Comparison of ENCODE assay signal across 10 cellular contexts in the genomic region with DNA sequence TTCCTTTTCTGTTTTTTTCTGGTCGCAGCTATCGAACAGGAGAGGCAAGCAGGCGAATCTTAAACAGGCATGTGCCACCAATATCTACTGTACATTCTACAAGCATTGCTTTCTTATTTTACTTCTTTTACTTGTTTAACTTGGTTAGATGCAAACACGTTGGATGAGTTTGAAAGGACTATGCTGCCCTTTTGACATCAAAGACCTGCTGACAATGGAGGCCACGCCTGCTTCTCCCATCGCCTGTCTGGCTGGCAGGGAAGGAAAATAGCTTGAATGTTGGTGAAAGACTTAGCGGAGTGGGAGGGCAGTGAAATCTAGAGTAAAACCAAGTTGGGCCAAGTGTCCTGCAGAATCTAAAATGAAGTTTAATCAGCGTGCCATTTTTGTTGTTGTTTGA. TPM values are rescaled to one million over a fixed set of nuclear protein-coding genes. Genes with fewer than 3 reads are reported as not detected.
DNase-seq lines count a peak whose midpoint lies in the region; FAIRE-seq and TF ChIP-seq lines count a peak whose summit lies in the region.
"Had no signal": no experiment of that assay in that cellular context is flagged by ENCODE, and none has a peak within 500 bp of the region (broad histone marks: within the 10 kb centered on the region; RNA-seq: fewer than 3 reads in every experiment).

No MANE protein-coding gene starts in this region.

- H3K9me3 ChIP-seq in endothelial cell of umbilical vein (replicated peaks; ENCODE audit: control insufficient read depth, insufficient read depth, low read length) = no peaks in the 10 kb centered on the region
- no peaks in the 10 kb centered on the region for H3K9me3 ChIP-seq in H9 (ENCODE audit: control insufficient read depth, low read depth, low read length)

- FAIRE-seq in endothelial cell of umbilical vein (lab: Jason Lieb, UNC) = peak; percentile 76

- no peaks in the 10 kb centered on the region for H3K27me3 Mint-ChIP-seq in H9 (ENCODE audit: low read depth)

- H3K27me3 ChIP-seq in endothelial cell of umbilical vein (ENCODE audit: control insufficient read depth in 2 of 2, insufficient read depth in 2 of 2, low read length in 2 of 2) (no peaks in the 10 kb centered on the region), H9 (ENCODE audit: insufficient read depth, low read length) (no peaks in the 10 kb centered on the region)

- peak overlapping the region in 2 of 3 experiments; percentile 16 to 80 for H3K4me3 ChIP-seq in endothelial cell of umbilical vein (replicated peaks in 1 of 3; ENCODE audit: insufficient read depth in 1 of 3, low read depth in 1 of 3, low read length in 3 of 3)
- peak overlapping the region in 5 of 7 experiments; percentile 38 to 46 (median 44) for H3K4me3 ChIP-seq in skin epidermis

- H3K18ac ChIP-seq in H9 (ENCODE audit: insufficient read length, low read depth, low read length) = no peak overlapping the region

- no peaks in the 10 kb centered on the region for H3K9me1 ChIP-seq in endothelial cell of umbilical vein (replicated peaks; ENCODE audit: control insufficient read depth, extremely low read depth, insufficient read depth, low read length)

- peak overlapping the region; percentile 96 for H3K9ac ChIP-seq in endothelial cell of umbilical vein (replicated peaks; ENCODE audit: extremely low read depth, insufficient read depth, low read length)
- no peak overlapping the region for H3K9ac ChIP-seq in H9 (ENCODE audit: extremely low read depth, insufficient read length, low read length)

- H3T11ph ChIP-seq in H9 (ENCODE audit: low read length) = no peak overlapping the region

- POLR2A ChIA-PET in endothelial cell of umbilical vein (lab: Charles Lee) (no interaction called here), GM10248 (lab: Yijun Ruan, JAX) (no interaction called here)

- no peak overlapping the region for H2BK12ac ChIP-seq in H9 (ENCODE audit: insufficient read length, low read depth, low read length)

- no peak overlapping the region for H4K91ac ChIP-seq in H9 (ENCODE audit: insufficient read length, low read depth, low read length)

- no peaks in the 10 kb centered on the region for H3K36me3 Mint-ChIP-seq in H9 (ENCODE audit: insufficient read depth in 1 of 3, low read depth in 3 of 3)

- intact Hi-C loops in endothelial cell of umbilical vein (cut with micrococcal nuclease) = loop anchor here (10.0 kb wide), 1 partner anchor 800 kb away; a partner anchor contains a TSS

- H3K14ac ChIP-seq in H9 (ENCODE audit: insufficient read depth, low read length) = no peak overlapping the region

- DNase-seq in NCI-H2196 (lab: John Stamatoyannopoulos, UW; ENCODE audit: unreplicated experiment) (peak; percentile 33), NCI-H2196 treated with DMSO at 0.1 percent for 48 hours (lab: John Stamatoyannopoulos, UW; ENCODE audit: unreplicated experiment) (no peak), NCI-H526 (lab: John Stamatoyannopoulos, UW) (peak; percentile 0 to 20), endothelial cell of umbilical vein (ENCODE audit: low read depth, low spot score) (peak; percentile 21), GM19238 (ENCODE audit: insufficient read length, low spot score) (no peak), H9 (no peak), GM10248 (ENCODE audit: extremely low spot score) (no peak)
- DNase-seq: NCI-H2081, nephron progenitor cell had no signal

- no peak for TF ChIP-seq POLR2A in endothelial cell of umbilical vein (IDR thresholded peaks at IDR 0.05; ENCODE audit: low read depth, low read length)

- H3K4ac ChIP-seq in H9 (ENCODE audit: low read depth, low read length) = no peak overlapping the region

- H4K20me1 ChIP-seq in endothelial cell of umbilical vein (replicated peaks; ENCODE audit: control insufficient read depth, extremely low read depth, insufficient read depth, low read length) (no peaks in the 10 kb centered on the region), H9 (ENCODE audit: control insufficient read depth, insufficient read depth, insufficient read length) (no peaks in the 10 kb centered on the region)

- H3K27ac Mint-ChIP-seq in H9 = no peak overlapping the region
- H3K27ac Mint-ChIP-seq: nephron progenitor cell had no signal

- H3K36me3 ChIP-seq in endothelial cell of umbilical vein (ENCODE audit: control insufficient read depth in 2 of 2, extremely low read depth in 1 of 2, insufficient read depth in 2 of 2, low read length in 2 of 2) = no peaks in the 10 kb centered on the region

- no peak overlapping the region for H3K23ac ChIP-seq in H9 (ENCODE audit: insufficient read length, low read depth, low read length)

- H4K8ac ChIP-seq in H9 (replicated peaks; ENCODE audit: insufficient read length, low read depth, low read length) = no peak overlapping the region

- no TSS peak for BruUV-seq in endothelial cell of umbilical vein (replicated peaks; lab: Mats Ljungman, UMichigan)

- no peak overlapping the region for H2BK15ac ChIP-seq in H9 (ENCODE audit: low read depth, low read length)

- CTCF ChIA-PET in endothelial cell of umbilical vein (lab: Charles Lee) (no interaction called here), GM10248 (lab: Yijun Ruan, JAX) (no interaction called here)

- H3K23me2 ChIP-seq in H9 (ENCODE audit: insufficient read length, low read depth, low read length, poor library complexity, severe bottlenecking) = no peaks in the 10 kb centered on the region

- H2BK5ac ChIP-seq in H9 (ENCODE audit: insufficient read length, low read length) = no peak overlapping the region

- dilution Hi-C loops in endothelial cell of umbilical vein (cut with MboI; ENCODE audit: extremely low pct_ligation_motif_present, low sequenced_read_pairs) = no loop called here

- H2BK20ac ChIP-seq in H9 (ENCODE audit: low read depth, low read length, poor library complexity, severe bottlenecking) = no peak overlapping the region

- no CpG with 5 or more reads among the region's 8 CpGs for WGBS in H9 (ENCODE audit: extremely low coverage, insufficient read length, low lambda C conversion rate)

- H3K4me1 ChIP-seq in endothelial cell of umbilical vein (ENCODE audit: control insufficient read depth, extremely low read depth, insufficient read depth, low read length) = peaks cover 7% of the 10 kb centered on the region
- H3K4me1 ChIP-seq in H9 (ENCODE audit: insufficient read depth, low read length) = no peaks in the 10 kb centered on the region

- H3K56ac ChIP-seq in H9 (ENCODE audit: insufficient read length, low read depth, low read length) = no peak overlapping the region

- H3K79me1 ChIP-seq in H9 (ENCODE audit: insufficient read depth, low read depth, low read length, poor library complexity, severe bottlenecking) = no peaks in the 10 kb centered on the region

- H2BK120ac ChIP-seq in H9 (ENCODE audit: low read depth, low read length, poor library complexity, severe bottlenecking) = no peak overlapping the region

- H3K4me2 ChIP-seq in endothelial cell of umbilical vein (ENCODE audit: insufficient read depth, low read length) = peak overlapping the region; percentile 90
- no peak overlapping the region for H3K4me2 ChIP-seq in H9 (ENCODE audit: insufficient read depth, insufficient read length, low read length)

- H2AK5ac ChIP-seq in H9 (ENCODE audit: insufficient read length, low read length) = no peak overlapping the region

- TF ChIP-seq CTCF in endothelial cell of umbilical vein (IDR thresholded peaks at IDR 0.05; ENCODE audit: extremely low read depth in 1 of 2, insufficient read depth in 1 of 2, low read depth in 1 of 2, low read length in 2 of 2) = no peak
- TF ChIP-seq CTCF in H9 (conservative IDR thresholded peaks at IDR 0.05) = no peak
- TF ChIP-seq CTCF in GM10248 (IDR thresholded peaks at IDR 0.05; ENCODE audit: control extremely low read depth, extremely low read depth, low read depth, missing control alignments) = no peak

- no peak overlapping the region for H3K27ac ChIP-seq in endothelial cell of umbilical vein (ENCODE audit: insufficient read depth, low read depth, low read length)
- no peak overlapping the region for H3K27ac ChIP-seq in skin epidermis
- no peak overlapping the region for H3K27ac ChIP-seq in H9 (ENCODE audit: insufficient read length, low read depth, low read length)

- H3K4me1 Mint-ChIP-seq in H9 = no peaks in the 10 kb centered on the region
- H3K4me1 Mint-ChIP-seq: nephron progenitor cell had no signal

- H4K5ac ChIP-seq in H9 (ENCODE audit: insufficient read length, low read depth, low read length) = no peak overlapping the region

- H2AFZ ChIP-seq in endothelial cell of umbilical vein (ENCODE audit: low read depth, low read length) (peak overlapping the region; percentile 76), H9 (ENCODE audit: low read length) (no peak overlapping the region)

- no peaks in the 10 kb centered on the region for H3K79me2 ChIP-seq in endothelial cell of umbilical vein (ENCODE audit: control insufficient read depth, insufficient read depth, low read length)
- no peaks in the 10 kb centered on the region for H3K79me2 ChIP-seq in H9 (ENCODE audit: insufficient read depth, low read length)

- no peaks in the 10 kb centered on the region for H3K9me3 Mint-ChIP-seq in H9
- H3K9me3 Mint-ChIP-seq: nephron progenitor cell had no signal

- H3K4me3 Mint-ChIP-seq in H9 = no peak overlapping the region
- H3K4me3 Mint-ChIP-seq: nephron progenitor cell had no signal

TF ChIP-seq in endothelial cell of umbilical vein, 7 proteins besides CTCF, POLR2A, EP300 and RAD21:
- TF ChIP-seq EZH2 (IDR thresholded peaks at IDR 0.05; ENCODE audit: borderline replicate concordance, low read depth, low read length, severe bottlenecking) = no peak
- no peak for TF ChIP-seq POLR2AphosphoS5 (IDR thresholded peaks at IDR 0.05; ENCODE audit: insufficient read depth, low read depth, low read length)

RNA-seq across cellular contexts. Expression of a gene that starts 1.5 kb away (rescaled TPM):
- total RNA-seq in endothelial cell of umbilical vein (1.6 and 2.0 TPM in 2 replicates), H9 (2021) (not detected in 2 replicates)
- polyA plus RNA-seq in endothelial cell of umbilical vein = 0.46 and 0.50 TPM in 2 replicates
- 0.65 and 0.80 TPM in 2 replicates for polyA plus RNA-seq in endothelial cell of umbilical vein (2011; cell fraction: cytosol; rRNA removed)
- 0.99 and 1.3 TPM in 2 replicates for polyA plus RNA-seq in endothelial cell of umbilical vein (2011; cell fraction: nucleus; rRNA removed)
- polyA plus RNA-seq in endothelial cell of umbilical vein (2012) = 0.44 and 0.46 TPM in 2 replicates
- polyA minus RNA-seq in endothelial cell of umbilical vein = 0.80 and 1.4 TPM in 2 replicates
- polyA minus RNA-seq in endothelial cell of umbilical vein (2011; cell fraction: cytosol; rRNA and poly(A)+ RNA removed) = not detected
- polyA minus RNA-seq in endothelial cell of umbilical vein (2011; cell fraction: nucleus; rRNA and poly(A)+ RNA removed) = 3.0 and 3.7 TPM in 2 replicates

Comparison
In these comparisons a context has a peak if more than half of its experiments do, and no peak if none do; other contexts are left out.
1. DNase-seq: peak in NCI-H2196 (single experiment), NCI-H526 (2 of 2) and endothelial cell of umbilical vein (single experiment); none in NCI-H2196 treated with DMSO at 0.1 percent for 48 hours (single experiment), GM19238 (single experiment), H9 (single experiment) and GM10248 (single experiment).